ENCODE assay signal across 8 cellular contexts in genomic region chr2:234488913-234489451, GRCh38. TPM values are rescaled to one million over a fixed set of nuclear protein-coding genes. Genes with fewer than 3 reads are reported as not detected.
A peak's percentile ranks its signal among the peaks of the same experiment; 100 is the strongest.
DNase-seq lines count a peak whose midpoint lies in the region; ATAC-seq lines count a peak whose summit lies in the region.

No MANE protein-coding gene starts in this region.

- H2BK12ac ChIP-seq in neuronal stem cell (ENCODE audit: low read length): no peak overlapping the region

- peaks cover 0 to 8% of the 10 kb centered on the region in 2 donors for H3K36me3 ChIP-seq in neuronal stem cell (replicated peaks in 1 of 2; ENCODE audit: control insufficient read depth in 2 of 2, insufficient read depth in 2 of 2, low read length in 2 of 2)

- peak overlapping the region; percentile 52 for H3K27ac Mint-ChIP-seq in stimulated activated memory B cell treated with anti-CD40 and anti-IgM and Interleukin-4, amounts not matched to agents 10 μg/mL and 1 μg/mL and 100 μg/mL, for 72 hours

- H2BK15ac ChIP-seq in neuronal stem cell (ENCODE audit: low read length): no peak overlapping the region

- peaks cover 74% of the 10 kb centered on the region for H3K4me1 Mint-ChIP-seq in stimulated activated memory B cell treated with anti-CD40 and anti-IgM and Interleukin-4, amounts not matched to agents 10 μg/mL and 1 μg/mL and 100 μg/mL, for 72 hours

- H3K9ac ChIP-seq in neuronal stem cell (ENCODE audit: low read depth, low read length, poor library complexity): no peak overlapping the region

- H2AFZ ChIP-seq in neuronal stem cell (ENCODE audit: low read length): no peak overlapping the region

- H3K4me2 ChIP-seq in neuronal stem cell (ENCODE audit: insufficient read depth, low read length, poor library complexity, severe bottlenecking): no peak overlapping the region

- peak; percentile 76 for DNase-seq in Jurkat, Clone E6-1 (ENCODE audit: low read depth, low spot score)
- peak; percentile 66 for DNase-seq in activated naive CD4-positive, alpha-beta T cell treated with Interleukin-2 at 50 U/mL for 16 hours
- DNase-seq in NCI-H187 (lab: John Stamatoyannopoulos, UW) (no peak), NCI-H526 (lab: John Stamatoyannopoulos, UW) (no peak), GF-D8 (lab: John Stamatoyannopoulos, UW) (no peak), neuronal stem cell (ENCODE audit: low spot score) (no peak)

- no peak overlapping the region for H4K8ac ChIP-seq in neuronal stem cell (ENCODE audit: low read depth, low read length)

- no peak overlapping the region for H2BK5ac ChIP-seq in neuronal stem cell (ENCODE audit: low read length)

- peaks cover 2% of the 10 kb centered on the region for H3K79me1 ChIP-seq in neuronal stem cell (ENCODE audit: low read depth, low read length)

- WGBS in neuronal stem cell (ENCODE audit: extremely low coverage in 2 of 2, insufficient read length in 2 of 2, insufficient replicate concordance in 1 of 2), 2 donors: no CpG with 5 or more reads among the region's 8 CpGs

- no peak overlapping the region for H2BK120ac ChIP-seq in neuronal stem cell (ENCODE audit: low read depth, low read length)

- no peak overlapping the region for H3K23ac ChIP-seq in neuronal stem cell (ENCODE audit: low read depth, low read length, poor library complexity)

- H3K9me3 Mint-ChIP-seq in stimulated activated memory B cell treated with anti-CD40 and anti-IgM and Interleukin-4, amounts not matched to agents 10 μg/mL and 1 μg/mL and 100 μg/mL, for 72 hours: no peaks in the 10 kb centered on the region

- H3K18ac ChIP-seq in neuronal stem cell (ENCODE audit: low read length): no peak overlapping the region

- no peaks in the 10 kb centered on the region for H3K27me3 ChIP-seq in neuronal stem cell (ENCODE audit: control insufficient read depth in 3 of 3, insufficient read depth in 3 of 3, low read depth in 1 of 3, low read length in 3 of 3)

- H3K36me3 Mint-ChIP-seq in stimulated activated memory B cell treated with anti-CD40 and anti-IgM and Interleukin-4, amounts not matched to agents 10 μg/mL and 1 μg/mL and 100 μg/mL, for 72 hours: no peaks in the 10 kb centered on the region

- H3K4me3 Mint-ChIP-seq in stimulated activated memory B cell treated with anti-CD40 and anti-IgM and Interleukin-4, amounts not matched to agents 10 μg/mL and 1 μg/mL and 100 μg/mL, for 72 hours: peak overlapping the region; percentile 14

- no peak overlapping the region for H4K91ac ChIP-seq in neuronal stem cell (ENCODE audit: low read depth, low read length, poor library complexity)

- H3K4me3 ChIP-seq in Jurkat, Clone E6-1 (ENCODE audit: low read length): no peak overlapping the region
- H3K4me3 ChIP-seq in neuronal stem cell (ENCODE audit: low read length in 2 of 2): no peak overlapping the region

- peak; percentile 71 for ATAC-seq in GM21381 (IDR thresholded peaks at IDR 0.05; ENCODE audit: unreplicated experiment)
- ATAC-seq in stimulated activated memory B cell treated with anti-CD40 and anti-IgM and Interleukin-4, amounts not matched to agents 10 μg/mL and 1 μg/mL and 100 μg/mL, for 72 hours: peak; percentile 87

- H3K14ac ChIP-seq in neuronal stem cell (ENCODE audit: low read length): no peak overlapping the region

- peaks cover 3 to 12% of the 10 kb centered on the region in 2 donors for H3K4me1 ChIP-seq in neuronal stem cell (ENCODE audit: control insufficient read depth in 2 of 2, insufficient read depth in 1 of 2, low read depth in 1 of 2, low read length in 2 of 2)

- peaks cover 0 to 1% of the 10 kb centered on the region in 2 donors for H3K9me3 ChIP-seq in neuronal stem cell (replicated peaks in 1 of 2; ENCODE audit: control insufficient read depth in 2 of 2, insufficient read depth in 1 of 2, low read depth in 1 of 2, low read length in 2 of 2)

- H3K27me3 Mint-ChIP-seq in stimulated activated memory B cell treated with anti-CD40 and anti-IgM and Interleukin-4, amounts not matched to agents 10 μg/mL and 1 μg/mL and 100 μg/mL, for 72 hours: no peaks in the 10 kb centered on the region

- no peak overlapping the region for H3K4ac ChIP-seq in neuronal stem cell (ENCODE audit: low read length)

- H3K27ac ChIP-seq in neuronal stem cell (replicated peaks; ENCODE audit: low read length): no peak overlapping the region

- no peak overlapping the region for H2AK5ac ChIP-seq in neuronal stem cell (ENCODE audit: low read depth, low read length)

RNA-seq across cellular contexts. Expression of gene ARL4C, which starts 7.9 kb away (rescaled TPM):
- polyA plus RNA-seq in Jurkat, Clone E6-1 (2012; ENCODE audit: insufficient read depth, insufficient read length): 54.2 TPM
- polyA plus RNA-seq in neuronal stem cell (2013, experiment 1 of 2): 123 TPM
- 127 TPM for polyA plus RNA-seq in neuronal stem cell (2013, experiment 2 of 2)

Comparison
In these comparisons a context has a peak if more than half of its experiments do, and no peak if none do; other contexts are left out.
1. DNase-seq: peak in Jurkat, Clone E6-1 (single experiment) and activated naive CD4-positive, alpha-beta T cell treated with Interleukin-2 at 50 U/mL for 16 hours (single experiment); none in NCI-H187 (0 of 2), NCI-H526 (0 of 2), GF-D8 (single experiment) and neuronal stem cell (single experiment).